Comparison of ENCODE assay signal across 28 cellular contexts in genomic region chr4:69493515-69493914, GRCh38. TPM values are rescaled to one million over a fixed set of nuclear protein-coding genes. Genes with fewer than 3 reads are reported as not detected.
A peak's percentile ranks its signal among the peaks of the same experiment; 100 is the strongest.
DNase-seq lines count a peak whose midpoint lies in the region; ATAC-seq, FAIRE-seq and TF ChIP-seq lines count a peak whose summit lies in the region.
"Had no signal": no experiment of that assay in that cellular context is flagged by ENCODE, and none has a peak within 500 bp of the region (broad histone marks: within the 10 kb centered on the region; RNA-seq: fewer than 3 reads in every experiment).

No MANE protein-coding gene starts in this region.

- no peak for TF ChIP-seq POLR2A in HepG2 (IDR thresholded peaks at IDR 0.05; ENCODE audit: insufficient read depth in 1 of 2, low read depth in 2 of 2, low read length in 2 of 2)

- TF ChIP-seq RAD21 in HepG2 (CRISPR knock-in tag; IDR thresholded peaks at IDR 0.05): no peak

- DNase-seq in DMS53 (lab: John Stamatoyannopoulos, UW) (peak; percentile 71), NCI-H510A (lab: John Stamatoyannopoulos, UW) (peak; percentile 27), hepatocyte (ENCODE audit: low spot score) (no peak), HepG2 (ENCODE audit: low spot score) (peak; percentile 58), Kasumi-1 (lab: John Stamatoyannopoulos, UW) (no peak), iPS-NIHi11 (ENCODE audit: low spot score) (no peak), NCI-H69 (lab: John Stamatoyannopoulos, UW) (no peak)
- DNase-seq: 8988T; ACHN; AML-193; BE2C; CD4-positive, alpha-beta T cell; CD8-positive, alpha-beta memory T cell; DMS 273 treated with DMSO at 0.1 percent for 48 hours; DMS79 treated with DMSO at 0.1 percent for 48 hours; GF-D8; H9; HFFc6 had no signal

- H3K4me2 ChIP-seq in hepatocyte: peak overlapping the region; percentile 30
- H3K4me2 ChIP-seq in HepG2 (ENCODE audit: low read depth, low read length): peak overlapping the region; percentile 38
- H3K4me2 ChIP-seq: A549; BLaER1 treated with 17β-estradiol and CSF1 and Interleukin-3, amounts not matched to agents 10 nM and 100 nM; GM23338 had no signal

- H3K9me3 ChIP-seq in hepatocyte (ENCODE audit: low read depth): no peaks in the 10 kb centered on the region
- no peaks in the 10 kb centered on the region for H3K9me3 ChIP-seq in HepG2 (ENCODE audit: low read length)
- H3K9me3 ChIP-seq: A549; BE2C; BLaER1 treated with 17β-estradiol and CSF1 and Interleukin-3, amounts not matched to agents 10 nM and 100 nM had no signal

- no peaks in the 10 kb centered on the region for H3K4me1 ChIP-seq in hepatocyte (ENCODE audit: insufficient read depth)
- H3K4me1 ChIP-seq in HepG2 (ENCODE audit: insufficient read depth, low read length): peaks cover 39% of the 10 kb centered on the region
- H3K4me1 ChIP-seq: A549; BE2C; BLaER1 treated with 17β-estradiol and CSF1 and Interleukin-3, amounts not matched to agents 10 nM and 100 nM had no signal

- H3K79me2 ChIP-seq in hepatocyte (no peaks in the 10 kb centered on the region), HepG2 (ENCODE audit: insufficient read depth, low read length) (no peaks in the 10 kb centered on the region)

- TF ChIP-seq CTCF in hepatocyte (IDR thresholded peaks at IDR 0.05; ENCODE audit: poor library complexity) (no peak), HepG2 (CRISPR knock-in tag; IDR thresholded peaks at IDR 0.05) (no peak)

- TF ChIP-seq EP300 in HepG2 (IDR thresholded peaks at IDR 0.05; ENCODE audit: low read depth in 2 of 2, low read length in 2 of 2): peak in 1 of 2 experiments; percentile 87; a peak in 2 of 4 replicates
- TF ChIP-seq EP300 in HepG2 (CRISPR knock-in tag; IDR thresholded peaks at IDR 0.05; ENCODE audit: borderline replicate concordance): no peak

- peak; percentile 64 for ATAC-seq in HepG2
- ATAC-seq in HG03045 (IDR thresholded peaks at IDR 0.05; ENCODE audit: unreplicated experiment): no peak
- ATAC-seq: A549, GM23338 had no signal

- in situ Hi-C loops in HepG2 (cut with HindIII; ENCODE audit: extremely low pct_ligation_motif_present, low pct_unique_long_range_greater_than_20kb): no loop called here

- no peaks in the 10 kb centered on the region for H3K36me3 ChIP-seq in hepatocyte (replicated peaks; ENCODE audit: insufficient read depth, low read depth)
- no peaks in the 10 kb centered on the region for H3K36me3 ChIP-seq in HepG2 (replicated peaks in 1 of 2; ENCODE audit: control insufficient read depth in 1 of 2, insufficient read depth in 2 of 2, low read length in 2 of 2)
- H3K36me3 ChIP-seq: BE2C; BLaER1 treated with 17β-estradiol and CSF1 and Interleukin-3, amounts not matched to agents 10 nM and 100 nM had no signal

- H3K27me3 ChIP-seq in hepatocyte (no peaks in the 10 kb centered on the region), HepG2 (ENCODE audit: control insufficient read depth in 1 of 2, insufficient read depth in 2 of 2, low read length in 2 of 2) (no peaks in the 10 kb centered on the region)
- H3K27me3 ChIP-seq: BE2C; BLaER1 treated with 17β-estradiol and CSF1 and Interleukin-3, amounts not matched to agents 10 nM and 100 nM had no signal

- FAIRE-seq in HepG2 (lab: Jason Lieb, UNC): peak; percentile 77
- FAIRE-seq: A549, D721Med, GM12891, GM18507 had no signal

- H3K4me3 ChIP-seq in hepatocyte: no peak overlapping the region
- H3K4me3 ChIP-seq in HepG2 (replicated peaks in 1 of 3; ENCODE audit: insufficient read depth in 1 of 3, low read depth in 2 of 3, low read length in 3 of 3): no peak overlapping the region; a peak in 1 of 6 replicates
- H3K4me3 ChIP-seq: A549; BLaER1 treated with 17β-estradiol and CSF1 and Interleukin-3, amounts not matched to agents 10 nM and 100 nM; GM23338 had no signal

- POLR2A ChIA-PET in HepG2 (lab: Yijun Ruan, JAX): no interaction called here

- no peaks in the 10 kb centered on the region for H4K20me1 ChIP-seq in hepatocyte (ENCODE audit: insufficient read depth, poor library complexity, severe bottlenecking)
- no peaks in the 10 kb centered on the region for H4K20me1 ChIP-seq in HepG2 (ENCODE audit: insufficient read depth, low read length)
- H4K20me1 ChIP-seq: BLaER1 treated with 17β-estradiol and CSF1 and Interleukin-3, amounts not matched to agents 10 nM and 100 nM had no signal

- intact Hi-C loops in HepG2 (cut with micrococcal nuclease; ENCODE audit: unreplicated experiment): loop anchor here (2.0 kb wide), 1 partner anchor 37 kb away; no protein-coding TSS in a partner anchor

- no peak overlapping the region for H3K9ac ChIP-seq in HepG2 (ENCODE audit: insufficient read depth, low read depth, low read length)
- H3K9ac ChIP-seq: BLaER1 treated with 17β-estradiol and CSF1 and Interleukin-3, amounts not matched to agents 10 nM and 100 nM had no signal

- no TSS peak for BruUV-seq in HepG2 (replicated peaks; lab: Mats Ljungman, UMichigan)

- no peak overlapping the region for H2AFZ ChIP-seq in hepatocyte
- no peak overlapping the region for H2AFZ ChIP-seq in HepG2 (ENCODE audit: low read length)
- H2AFZ ChIP-seq: GM23338 had no signal

- WGBS in hepatocyte (ENCODE audit: low lambda C conversion rate, missing lambda C conversion rate): 62% methylated on average over 6 of the region's 6 CpGs
- 1% methylated on average over 6 of the region's 6 CpGs for WGBS in HepG2 (ENCODE audit: low lambda C conversion rate)

- no peaks in the 10 kb centered on the region for H3K9me2 ChIP-seq in hepatocyte (replicated peaks; ENCODE audit: insufficient read depth)

- H3K27ac ChIP-seq in hepatocyte: no peak overlapping the region
- peak overlapping the region; percentile 21 for H3K27ac ChIP-seq in HepG2 (ENCODE audit: extremely low read length, insufficient read depth, low read length)
- H3K27ac ChIP-seq: A549; BLaER1 treated with 17β-estradiol and CSF1 and Interleukin-3, amounts not matched to agents 10 nM and 100 nM had no signal

- CTCF ChIA-PET in HepG2 (lab: Yijun Ruan, JAX; ENCODE audit: low intra/inter-chr PET ratio, low total read pairs): no interaction called here

TF ChIP-seq in HepG2, 621 proteins besides CTCF, POLR2A, EP300 and RAD21 (continues in another document):
- no peak for TF ChIP-seq CCDC6 (CRISPR knock-in tag; IDR thresholded peaks at IDR 0.05)
- no peak for TF ChIP-seq ARNT2 (CRISPR knock-in tag; IDR thresholded peaks at IDR 0.05; ENCODE audit: low read depth)
- no peak for TF ChIP-seq SUZ12 (IDR thresholded peaks at IDR 0.05; ENCODE audit: low read depth, low read length)
- no peak for TF ChIP-seq MATR3 (CRISPR knock-in tag; IDR thresholded peaks at IDR 0.05)
- no peak for TF ChIP-seq MZF1 (CRISPR knock-in tag; IDR thresholded peaks at IDR 0.05; ENCODE audit: borderline replicate concordance)
- TF ChIP-seq NKX3-1 (CRISPR knock-in tag; IDR thresholded peaks at IDR 0.05): no peak
- peak; percentile 90 for TF ChIP-seq TCF7 (IDR thresholded peaks at IDR 0.05; ENCODE audit: low read depth)
- TF ChIP-seq ZKSCAN1 (IDR thresholded peaks at IDR 0.05; ENCODE audit: low read length): peak; percentile 30; the same call in 1 of the 2 replicates
- no peak for TF ChIP-seq LCORL (IDR thresholded peaks at IDR 0.05)
- 0 out of 2 replicates have a peak, but pooled peaks have one; percentile 35 for TF ChIP-seq LCORL (CRISPR knock-in tag; IDR thresholded peaks at IDR 0.05)
- 0 out of 2 replicates have a peak, but pooled peaks have one; percentile 8 for TF ChIP-seq HNF4A (CRISPR knock-in tag; IDR thresholded peaks at IDR 0.05)
- TF ChIP-seq ZNF317 (CRISPR knock-in tag; IDR thresholded peaks at IDR 0.05): 0 out of 2 replicates have a peak, but pooled peaks have one; percentile 54
- TF ChIP-seq, protein P1, sequence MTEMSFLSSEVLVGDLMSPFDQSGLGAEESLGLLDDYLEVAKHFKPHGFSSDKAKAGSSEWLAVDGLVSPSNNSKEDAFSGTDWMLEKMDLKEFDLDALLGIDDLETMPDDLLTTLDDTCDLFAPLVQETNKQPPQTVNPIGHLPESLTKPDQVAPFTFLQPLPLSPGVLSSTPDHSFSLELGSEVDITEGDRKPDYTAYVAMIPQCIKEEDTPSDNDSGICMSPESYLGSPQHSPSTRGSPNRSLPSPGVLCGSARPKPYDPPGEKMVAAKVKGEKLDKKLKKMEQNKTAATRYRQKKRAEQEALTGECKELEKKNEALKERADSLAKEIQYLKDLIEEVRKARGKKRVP (CRISPR knock-in tag; IDR thresholded peaks at IDR 0.05): peak in 1 of 2 experiments; percentile 49; a peak in 1 of 4 replicates
- TF ChIP-seq ZNF552 (CRISPR knock-in tag; IDR thresholded peaks at IDR 0.05; ENCODE audit: borderline replicate concordance): no peak
- TF ChIP-seq SOX5 (CRISPR knock-in tag; IDR thresholded peaks at IDR 0.05; ENCODE audit: borderline replicate concordance): peak; percentile 77
- TF ChIP-seq SOX6 (IDR thresholded peaks at IDR 0.05): no peak
- peak; percentile 84 for TF ChIP-seq SOX6 (CRISPR knock-in tag; IDR thresholded peaks at IDR 0.05)
- TF ChIP-seq REXO4 (CRISPR knock-in tag; IDR thresholded peaks at IDR 0.05; ENCODE audit: borderline replicate concordance): no peak

RNA-seq across cellular contexts. Expression of gene UGT2B4, which starts 2.2 kb away (rescaled TPM):
- 73.6 and 83.5 TPM in 2 replicates for total RNA-seq in hepatocyte
- 17.1 and 39.2 TPM in 2 replicates for polyA plus RNA-seq in hepatocyte
- 9.3 and 14.2 TPM in 2 replicates for total RNA-seq in HepG2 (2016; rRNA removed; fragmentation: Illumina TruSeq; extraction: Trizol)
- 0.88 and 1.0 TPM in 2 replicates for total RNA-seq in HepG2 (2016; cell fraction: cytosol; rRNA removed; fragmentation: Illumina TruSeq; extraction: Trizol; ENCODE audit: low read depth)
- total RNA-seq in HepG2 (2016; cell fraction: insoluble cytoplasmic fraction; rRNA removed; fragmentation: Illumina TruSeq; extraction: Trizol): 8.7 and 13.6 TPM in 2 replicates
- total RNA-seq in HepG2 (2016; cell fraction: membrane; rRNA removed; fragmentation: Illumina TruSeq; extraction: Trizol): 2.7 and 2.8 TPM in 2 replicates
- 11.5 TPM in 2 replicates for total RNA-seq in HepG2 (2016; cell fraction: nucleus; rRNA removed; fragmentation: Illumina TruSeq; extraction: Trizol)
- polyA plus RNA-seq in HepG2 (2011; rRNA removed): 5.0 and 14.1 TPM in 2 replicates
- 2.0 and 12.3 TPM in 2 replicates for polyA plus RNA-seq in HepG2 (2011; cell fraction: cytosol; rRNA removed)
- polyA plus RNA-seq in HepG2 (2011; cell fraction: nucleus; rRNA removed): 1.1 and 4.2 TPM in 2 replicates
- 9.5 and 16.5 TPM in 2 replicates for polyA plus RNA-seq in HepG2 (2012)
- 0.87 and 1.3 TPM in 2 replicates for polyA plus RNA-seq in HepG2 (2016; cell fraction: cytosol; fragmentation: Illumina TruSeq; extraction: Trizol; ENCODE audit: low read depth)
- 7.2 and 7.4 TPM in 2 replicates for polyA plus RNA-seq in HepG2 (2016; cell fraction: insoluble cytoplasmic fraction; fragmentation: Illumina TruSeq; extraction: Trizol; ENCODE audit: low read depth)
- 1.5 and 1.6 TPM in 2 replicates for polyA plus RNA-seq in HepG2 (2016; cell fraction: membrane; fragmentation: Illumina TruSeq; extraction: Trizol; ENCODE audit: low read depth)
- polyA plus RNA-seq in HepG2 (2016; cell fraction: nucleus; fragmentation: Illumina TruSeq; extraction: Trizol; ENCODE audit: insufficient read depth, low read depth): 12.0 and 12.1 TPM in 2 replicates
- polyA minus RNA-seq in HepG2 (2011; rRNA and poly(A)+ RNA removed; ENCODE audit: low replicate concordance): 1.2 TPM in 1 of 2 replicates, not detected in the other
- polyA minus RNA-seq in HepG2 (2011; cell fraction: cytosol; rRNA and poly(A)+ RNA removed): 3.2 and 19.0 TPM in 2 replicates
- 6.8 and 22.0 TPM in 2 replicates for polyA minus RNA-seq in HepG2 (2011; cell fraction: nucleus; rRNA and poly(A)+ RNA removed)
- total RNA-seq: CD4-positive, alpha-beta T cell; CD8-positive, alpha-beta memory T cell; Daoy; G401; GM23338; H9; HFFc6 had no signal
- polyA plus RNA-seq: CD14-positive monocyte; CD8-positive, alpha-beta memory T cell; GM23338 had no signal

Comparison
In these comparisons a context has a peak if more than half of its experiments do, and no peak if none do; other contexts are left out.
1. DNase-seq: peak in DMS53 (single experiment), NCI-H510A (single experiment) and HepG2 (single experiment); none in hepatocyte (single experiment), Kasumi-1 (0 of 2), iPS-NIHi11 (single experiment) and NCI-H69 (single experiment).